In the genomic region with DNA sequence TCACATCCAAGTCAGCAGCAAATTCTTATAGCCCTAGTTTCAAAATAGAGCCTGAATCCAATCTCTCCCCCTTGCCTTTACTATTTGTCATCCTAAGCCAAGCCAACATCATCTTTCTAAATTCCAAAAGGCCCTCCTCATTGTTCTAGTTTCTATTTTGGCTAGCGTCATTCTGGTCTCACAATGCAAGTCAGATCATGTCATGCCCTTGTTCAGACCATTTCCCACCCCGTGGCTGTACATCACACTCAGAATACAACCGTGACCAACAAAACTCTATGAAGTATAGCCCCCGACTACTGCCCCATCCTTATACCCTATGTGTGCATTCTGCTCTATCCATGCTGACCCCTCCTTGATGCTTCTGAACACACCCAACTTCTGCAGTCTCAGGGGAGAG, we compare ENCODE assay signal across 1 cellular context.
TF ChIP-seq lines count a peak whose summit lies in the region.

No MANE protein-coding gene starts in this region.

TF ChIP-seq in H1, 55 proteins besides CTCF, POLR2A, EP300 and RAD21:
- TF ChIP-seq EGR1 (IDR thresholded peaks at IDR 0.05; ENCODE audit: borderline replicate concordance, low read depth, low read length) (no peak), EZH2 (IDR thresholded peaks at IDR 0.05; ENCODE audit: low read depth, low read length, severe bottlenecking) (no peak), SIRT6 (IDR thresholded peaks at IDR 0.05; ENCODE audit: low read length) (no peak), MAFK (IDR thresholded peaks at IDR 0.05; ENCODE audit: low read depth, low read length) (no peak), YY1 (IDR thresholded peaks at IDR 0.05; ENCODE audit: low read depth, low read length) (no peak), CREB1 (IDR thresholded peaks at IDR 0.05) (no peak), TEAD4 (IDR thresholded peaks at IDR 0.05; ENCODE audit: low read depth, low read length) (no peak), SUZ12 (IDR thresholded peaks at IDR 0.05; ENCODE audit: low read length) (no peak), JUND (IDR thresholded peaks at IDR 0.05; ENCODE audit: low read length) (no peak), ASH2L (IDR thresholded peaks at IDR 0.05; ENCODE audit: low read length) (no peak), SRF (IDR thresholded peaks at IDR 0.05; ENCODE audit: low read depth, low read length) (no peak), SIX5 (IDR thresholded peaks at IDR 0.05; ENCODE audit: low read depth, low read length) (no peak), SAP30 (IDR thresholded peaks at IDR 0.05; ENCODE audit: insufficient read depth, insufficient replicate concordance, low read length) (no peak), RFX5 (IDR thresholded peaks at IDR 0.05; ENCODE audit: borderline replicate concordance, low read depth, low read length) (no peak), TAF7 (optimal IDR thresholded peaks at IDR 0.05; ENCODE audit: borderline replicate concordance, low read depth, low read length) (no peak), PHF8 (conservative IDR thresholded peaks at IDR 0.05; ENCODE audit: low read depth, low read length) (no peak), KDM4A (IDR thresholded peaks at IDR 0.05; ENCODE audit: low read depth, low read length, severe bottlenecking) (no peak), TCF12 (IDR thresholded peaks at IDR 0.05; ENCODE audit: low read depth, low read length) (no peak)
